25 cellular contexts compared by ENCODE assay signal in genomic region chr15:61828008-61828407, GRCh38.
DNase-seq lines count a peak whose midpoint lies in the region; ATAC-seq and TF ChIP-seq lines count a peak whose summit lies in the region.
"Had no signal": no experiment of that assay in that cellular context is flagged by ENCODE, and none has a peak within 500 bp of the region (broad histone marks: within the 10 kb centered on the region; RNA-seq: fewer than 3 reads in every experiment).

No MANE protein-coding gene starts in this region.

- no peak overlapping the region for H3K4me3 Mint-ChIP-seq in progenitor cell of endocrine pancreas (ENCODE audit: low read depth)
- H3K4me3 Mint-ChIP-seq: activated CD4-positive, alpha-beta T cell treated with anti-CD3 and anti-CD28 coated beads, Interleukin-2, amount 10 ng/mL, durations not matched to agents 24 days and 14 days; effector memory CD8-positive, alpha-beta T cell; natural killer cell; stimulated activated effector memory CD8-positive, alpha-beta T cell treated with anti-CD3 and anti-CD28 coated beads, Interleukin-12 subunit alpha, Interleukin-12 subunit beta, amount 100 ng/mL, for 72 hours had no signal

- in situ Hi-C loops in brain microvascular endothelial cell (cut with HindIII; ENCODE audit: low pct_ligation_motif_present, low sequenced_read_pairs), result no loop called here

- H3K27me3 ChIP-seq in brain microvascular endothelial cell (replicated peaks), result peaks cover 10% of the 10 kb centered on the region
- H3K27me3 ChIP-seq: adrenal gland, gastrocnemius medialis had no signal

- peaks cover 17% of the 10 kb centered on the region for H3K27me3 Mint-ChIP-seq in progenitor cell of endocrine pancreas

- no peak overlapping the region for H3K27ac Mint-ChIP-seq in progenitor cell of endocrine pancreas
- H3K27ac Mint-ChIP-seq: activated CD4-positive, alpha-beta T cell treated with anti-CD3 and anti-CD28 coated beads, Interleukin-2, amount 10 ng/mL, durations not matched to agents 24 days and 14 days; effector memory CD8-positive, alpha-beta T cell; natural killer cell; stimulated activated effector memory CD8-positive, alpha-beta T cell treated with anti-CD3 and anti-CD28 coated beads, Interleukin-12 subunit alpha, Interleukin-12 subunit beta, amount 100 ng/mL, for 72 hours had no signal

- H3K4me1 Mint-ChIP-seq in progenitor cell of endocrine pancreas (ENCODE audit: low read depth), result peaks cover 2% of the 10 kb centered on the region

- TF ChIP-seq CTCF in brain microvascular endothelial cell (IDR thresholded peaks at IDR 0.05; ENCODE audit: low read depth, low read length, missing control alignments), result peak; percentile 32
- peak; percentile 24 for TF ChIP-seq CTCF in progenitor cell of endocrine pancreas (IDR thresholded peaks at IDR 0.05; ENCODE audit: unreplicated experiment)
- no peak for TF ChIP-seq CTCF in GM20000 (IDR thresholded peaks at IDR 0.05; ENCODE audit: extremely low read depth, missing control alignments)

- no peak for TF ChIP-seq POLR2A in GM18505 (IDR thresholded peaks at IDR 0.05; ENCODE audit: borderline replicate concordance, extremely low read depth, insufficient read depth, insufficient read length)

- no peaks in the 10 kb centered on the region for H3K9me3 Mint-ChIP-seq in progenitor cell of endocrine pancreas (ENCODE audit: low read depth)
- H3K9me3 Mint-ChIP-seq: activated CD4-positive, alpha-beta T cell treated with anti-CD3 and anti-CD28 coated beads, Interleukin-2, amount 10 ng/mL, durations not matched to agents 24 days and 14 days; effector memory CD8-positive, alpha-beta T cell; natural killer cell; stimulated activated effector memory CD8-positive, alpha-beta T cell treated with anti-CD3 and anti-CD28 coated beads, Interleukin-12 subunit alpha, Interleukin-12 subunit beta, amount 100 ng/mL, for 72 hours had no signal

- no peak overlapping the region for H3K4me3 ChIP-seq in brain microvascular endothelial cell (ENCODE audit: low read depth, low read length)
- H3K4me3 ChIP-seq: adrenal gland, gastrocnemius medialis, smooth muscle cell had no signal

- peak; percentile 10 to 66 for DNase-seq in NCI-H524 (lab: John Stamatoyannopoulos, UW)
- DNase-seq in NCI-H524 treated with DMSO at 0.1 percent for 48 hours (lab: John Stamatoyannopoulos, UW), result no peak
- DNase-seq in HuH-7.5 (ENCODE audit: low spot score), result peak; percentile 72
- DNase-seq in brain microvascular endothelial cell, result no peak
- DNase-seq in progenitor cell of endocrine pancreas (ENCODE audit: low spot score, unreplicated experiment), result no peak
- DNase-seq in NCI-H1417 (lab: John Stamatoyannopoulos, UW), result no peak
- no peak for DNase-seq in GM20000 (ENCODE audit: low spot score)
- DNase-seq: activated CD4-positive, alpha-beta T cell treated with anti-CD3 and anti-CD28 coated beads, Interleukin-2, amount 10 ng/mL, durations not matched to agents 24 days and 14 days; activated naive CD4-positive, alpha-beta T cell treated with Interleukin-2 at 50 U/mL for 16 hours; activated T-cell treated with anti-CD3 and anti-CD28 coated beads, Interleukin-2, amount 50 U/mL, for 48 hours; adrenal gland; effector memory CD8-positive, alpha-beta T cell; gastrocnemius medialis; GF-D8; hippocampal formation; left ventricle myocardium superior; natural killer cell; NCI-H1092 treated with DMSO at 0.1 percent for 48 hours; NCI-H2029 treated with DMSO at 0.1 percent for 48 hours; NK-92 treated with Interleukin-12 subunit alpha and Interleukin-12 subunit beta, amount 100 ng/mL, for 24 hours had no signal

- no peaks in the 10 kb centered on the region for H3K36me3 Mint-ChIP-seq in progenitor cell of endocrine pancreas (ENCODE audit: insufficient read depth)
- H3K36me3 Mint-ChIP-seq: natural killer cell; stimulated activated effector memory CD8-positive, alpha-beta T cell treated with anti-CD3 and anti-CD28 coated beads, Interleukin-12 subunit alpha, Interleukin-12 subunit beta, amount 100 ng/mL, for 72 hours had no signal

- no peak overlapping the region for H3K27ac ChIP-seq in brain microvascular endothelial cell
- H3K27ac ChIP-seq: adrenal gland, C4-2B, gastrocnemius medialis had no signal

- no peaks in the 10 kb centered on the region for H3K36me3 ChIP-seq in brain microvascular endothelial cell (replicated peaks)
- H3K36me3 ChIP-seq: adrenal gland, gastrocnemius medialis had no signal

- ATAC-seq in GM18505 (IDR thresholded peaks at IDR 0.05; ENCODE audit: unreplicated experiment), result no peak
- ATAC-seq: effector memory CD8-positive, alpha-beta T cell; esophagus mucosa; gastrocnemius medialis; left ventricle myocardium superior; natural killer cell; stimulated activated effector memory CD8-positive, alpha-beta T cell treated with anti-CD3 and anti-CD28 coated beads, Interleukin-12 subunit alpha, Interleukin-12 subunit beta, amount 100 ng/mL, for 72 hours had no signal

Comparison
In these comparisons a context has a peak if more than half of its experiments do, and no peak if none do; other contexts are left out.
1. DNase-seq: peak in NCI-H524 (2 of 2) and HuH-7.5 (single experiment); none in NCI-H524 treated with DMSO at 0.1 percent for 48 hours (single experiment), brain microvascular endothelial cell (single experiment), progenitor cell of endocrine pancreas (single experiment), NCI-H1417 (0 of 3) and GM20000 (single experiment).